Comparison of ENCODE assay signal across 17 cellular contexts in genomic region chr21:17191346-17191993, GRCh38.
"Had no signal": no experiment of that assay in that cellular context is flagged by ENCODE, and none has a peak within 500 bp of the region (broad histone marks: within the 10 kb centered on the region; RNA-seq: fewer than 3 reads in every experiment).

No MANE protein-coding gene starts in this region.

- H3K4me1 ChIP-seq: lower lobe of right lung, parathyroid adenoma had no signal

- H3K79me2 ChIP-seq: parathyroid adenoma had no signal

- H3K9ac ChIP-seq: parathyroid adenoma had no signal

- H3K9me3 ChIP-seq: lower lobe of right lung, neutrophil had no signal

- H3K4me3 ChIP-seq: lower lobe of right lung, smooth muscle cell had no signal

- DNase-seq: activated CD4-positive, CD25-positive, alpha-beta regulatory T cell treated with anti-CD3 and anti-CD28 coated beads, Interleukin-2, amount 50 U/mL, for 72 hours; activated CD8-positive, alpha-beta memory T cell treated with anti-CD3 and anti-CD28 coated beads for 24 hours; activated CD8-positive, alpha-beta memory T cell treated with anti-CD3 and anti-CD28 coated beads, Interleukin-2, amount 50 U/mL, for 48 hours; activated effector memory CD4-positive, alpha-beta T cell treated with Interleukin-2 at 50 U/mL for 16 hours; activated naive CD4-positive, alpha-beta T cell treated with anti-CD3 and anti-CD28 coated beads, Interleukin-2, amount 50 U/mL, for 16 hours; activated T-cell treated with anti-CD3 and anti-CD28 coated beads, Interleukin-2, amount 50 U/mL, for 48 hours; effector CD8-positive, alpha-beta T cell; esophagus squamous epithelium; foreskin fibroblast; glutamatergic neuron; hypothalamus; lower lobe of right lung; stimulated activated CD4-positive, alpha-beta T cell treated with anti-CD3 and anti-CD28 coated beads, Interleukin-4, amount 100 ng/mL, for 1 hour; T1000 had no signal

- H3K4me2 ChIP-seq: smooth muscle cell had no signal

- H3K27ac ChIP-seq: lower lobe of right lung, neutrophil, parathyroid adenoma had no signal

- H3K36me3 ChIP-seq: esophagus squamous epithelium, lower lobe of right lung, neutrophil had no signal

- H3K27me3 ChIP-seq: esophagus squamous epithelium, neutrophil had no signal

- H2AFZ ChIP-seq: parathyroid adenoma had no signal
